In genomic region chr11:45293566-45294192, GRCh38 we compare ENCODE assay signal across 8 cellular contexts. TPM values are rescaled to one million over a fixed set of nuclear protein-coding genes. Genes with fewer than 3 reads are reported as not detected.
DNase-seq lines count a peak whose midpoint lies in the region; ATAC-seq and TF ChIP-seq lines count a peak whose summit lies in the region.
"Not testable (repeated sequence)": the region's sequence is repeated elsewhere in the genome, so short reads cannot be mapped to it uniquely, and the experiment has no call there.

No MANE protein-coding gene starts in this region.

- H2AK5ac ChIP-seq in trophoblast cell (ENCODE audit: low read length), result not testable (repeated sequence)

- H3K27ac ChIP-seq in WERI-Rb-1; heart left ventricle; trophoblast cell (ENCODE audit: low read depth, low read length); suprapubic skin: not testable (repeated sequence)

- TF ChIP-seq CTCF in WERI-Rb-1 (IDR thresholded peaks at IDR 0.05; ENCODE audit: low read depth, low read length), result peak; percentile 62
- peak; percentile 71 for TF ChIP-seq CTCF in astrocyte of the spinal cord (IDR thresholded peaks at IDR 0.05; ENCODE audit: low read depth, low read length)
- peak; percentile 34 to 69 (median 58) for TF ChIP-seq CTCF in heart left ventricle (IDR thresholded peaks at IDR 0.05)
- TF ChIP-seq CTCF in suprapubic skin (IDR thresholded peaks at IDR 0.05), result peak; percentile 33 to 38

- TF ChIP-seq POLR2A in heart left ventricle (IDR thresholded peaks at IDR 0.05); suprapubic skin (IDR thresholded peaks at IDR 0.05): not testable (repeated sequence)

- H3K27me3 ChIP-seq in WERI-Rb-1 (ENCODE audit: insufficient read depth, low read depth, severe bottlenecking); trophoblast cell (ENCODE audit: insufficient read depth, low read length): not testable (repeated sequence)
- peaks cover 0 to 35% (median 3%) of the 10 kb centered on the region in 9 donors for H3K27me3 ChIP-seq in heart left ventricle
- peaks cover 35% of the 10 kb centered on the region for H3K27me3 ChIP-seq in suprapubic skin

- not testable (repeated sequence) for H3K9me3 ChIP-seq in WERI-Rb-1 (ENCODE audit: severe bottlenecking); heart left ventricle; trophoblast cell (ENCODE audit: insufficient read depth, low read depth, low read length); suprapubic skin

- H2BK120ac ChIP-seq in trophoblast cell (ENCODE audit: insufficient read depth, low read length, poor library complexity), result not testable (repeated sequence)

- in situ Hi-C loops in astrocyte of the spinal cord (cut with HindIII; ENCODE audit: low sequenced_read_pairs), result not testable (repeated sequence)

- not testable (repeated sequence) for H3K4ac ChIP-seq in trophoblast cell (ENCODE audit: low read depth, low read length)

- intact Hi-C loops in heart left ventricle (cut with DNase I), result loop anchor here (1.0 to 10.0 kb wide), 11 partner anchors 37 to 359 kb away; no protein-coding TSS in a partner anchor

- not testable (repeated sequence) for H2BK5ac ChIP-seq in trophoblast cell (ENCODE audit: low read depth, low read length, poor library complexity)

- not testable (repeated sequence) for H3K79me1 ChIP-seq in trophoblast cell (ENCODE audit: low read length)

- H3K36me3 ChIP-seq in WERI-Rb-1; heart left ventricle; trophoblast cell (ENCODE audit: control insufficient read depth in 1 of 2, insufficient read depth in 2 of 2, low read length in 2 of 2); suprapubic skin: not testable (repeated sequence)

- not testable (repeated sequence) for H2BK12ac ChIP-seq in trophoblast cell (ENCODE audit: low read length)

- not testable (repeated sequence) for H3K4me3 ChIP-seq in WERI-Rb-1 (ENCODE audit: low read depth, low read length); astrocyte of the spinal cord (ENCODE audit: low read depth, low read length); heart left ventricle; trophoblast cell (ENCODE audit: low read depth, low read length); suprapubic skin

- H3K9ac ChIP-seq in trophoblast cell (ENCODE audit: low read length), result not testable (repeated sequence)

- peak; percentile 73 for DNase-seq in ELR (ENCODE audit: low read depth)
- peak; percentile 29 for DNase-seq in HS-5 (ENCODE audit: low read depth)
- DNase-seq in NCI-H524 (lab: John Stamatoyannopoulos, UW), result peak; percentile 66 to 79
- peak; percentile 87 for DNase-seq in WERI-Rb-1
- DNase-seq in astrocyte of the spinal cord (ENCODE audit: low read depth, low spot score), result peak; percentile 80
- DNase-seq in heart left ventricle, result peak; percentile 70 to 80 (median 76)
- peak; percentile 60 to 79 for DNase-seq in trophoblast cell
- not testable (repeated sequence) for DNase-seq in suprapubic skin (ENCODE audit: low spot score in 2 of 2)

- TF ChIP-seq EP300 in suprapubic skin (IDR thresholded peaks at IDR 0.05), result not testable (repeated sequence)

- not testable (repeated sequence) for H2AFZ ChIP-seq in trophoblast cell (ENCODE audit: insufficient read depth, low read length, poor library complexity)

- not testable (repeated sequence) for H3K23ac ChIP-seq in trophoblast cell (ENCODE audit: low read length)

- H3K18ac ChIP-seq in trophoblast cell (ENCODE audit: low read length), result not testable (repeated sequence)

- not testable (repeated sequence) for H3K79me2 ChIP-seq in trophoblast cell (ENCODE audit: control insufficient read depth, insufficient read depth, low read length, poor library complexity)

- H4K8ac ChIP-seq in trophoblast cell (ENCODE audit: low read depth, low read length), result not testable (repeated sequence)

- ATAC-seq in heart left ventricle, result peak; percentile 67 to 93 (median 88)

- H3K4me1 ChIP-seq in heart left ventricle; trophoblast cell (ENCODE audit: control insufficient read depth in 1 of 2, insufficient read depth in 2 of 2, low read length in 2 of 2); suprapubic skin: not testable (repeated sequence)

- WGBS in heart left ventricle, 4 donors, result 26 to 35% (median 28%) methylated on average over 10 to 11 of the region's 11 CpGs
- WGBS in trophoblast cell (ENCODE audit: extremely low coverage, insufficient coverage, insufficient read length), result no CpG with 5 or more reads among the region's 11 CpGs
- 26% methylated on average over 11 of the region's 11 CpGs for WGBS in suprapubic skin

- H4K12ac ChIP-seq in trophoblast cell (ENCODE audit: low read depth, low read length), result not testable (repeated sequence)

- H3K4me2 ChIP-seq in trophoblast cell (ENCODE audit: low read length), result not testable (repeated sequence)

- not testable (repeated sequence) for H4K91ac ChIP-seq in trophoblast cell (ENCODE audit: low read depth, low read length)

- H3K14ac ChIP-seq in trophoblast cell (ENCODE audit: low read length), result not testable (repeated sequence)

RNA-seq across cellular contexts. Expression of gene SYT13, which starts 7.5 kb away (rescaled TPM):
- 1 to 10 TPM in 8 of 9 donors, under 1 TPM in 1; 0.61 to 7.5 (median 3.5) TPM for total RNA-seq in heart left ventricle
- 1 to 10 TPM; 1.2 to 1.3 TPM for polyA plus RNA-seq in heart left ventricle
- polyA plus RNA-seq in trophoblast cell (2013), result 0.29 and 0.37 TPM in 2 replicates
- 1 to 10 TPM in 2 of 4 donors, not detected in 2; 1.8 to 4.6 TPM for total RNA-seq in suprapubic skin
